8 cellular contexts compared by ENCODE assay signal in the genomic region with DNA sequence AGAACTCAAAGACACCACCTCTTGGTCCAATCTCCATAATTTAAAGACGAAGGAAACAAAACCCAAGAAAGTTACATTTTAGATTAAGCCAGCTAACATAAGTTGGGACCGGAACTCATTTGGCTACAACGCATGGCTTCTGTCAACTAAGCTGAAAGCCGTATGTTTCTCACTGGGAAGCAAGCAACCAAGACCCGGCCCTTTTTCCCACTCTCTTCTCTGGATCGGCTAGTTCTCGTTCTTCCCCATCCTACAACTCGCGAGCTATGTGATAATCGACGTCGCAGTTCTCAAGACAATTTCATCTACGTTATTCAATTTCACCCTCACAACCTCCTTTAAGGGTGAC. TPM values are rescaled to one million over a fixed set of nuclear protein-coding genes. Genes with fewer than 3 reads are reported as not detected.
DNase-seq lines count a peak whose midpoint lies in the region; TF ChIP-seq lines count a peak whose summit lies in the region.

No MANE protein-coding gene starts in this region.

- no peaks in the 10 kb centered on the region for H3K27me3 Mint-ChIP-seq in MCF 10A (ENCODE audit: insufficient read depth, unreplicated experiment)

- H3K36me3 ChIP-seq in KOPT-K1 (ENCODE audit: insufficient read depth, low read length) (peaks cover 42% of the 10 kb centered on the region), liver (ENCODE audit: control insufficient read depth in 4 of 4, insufficient read depth in 3 of 4, low read depth in 1 of 4, low read length in 3 of 4) (peaks cover 0 to 8% (median 5%) of the 10 kb centered on the region in 4 donors), urinary bladder (ENCODE audit: insufficient read depth) (no peaks in the 10 kb centered on the region)

- peaks cover 22% of the 10 kb centered on the region for H3K4me1 Mint-ChIP-seq in MCF 10A (ENCODE audit: insufficient read depth, unreplicated experiment)

- BruUV-seq in MCF 10A (replicated peaks; lab: Mats Ljungman, UMichigan), result no TSS peak

- no peaks in the 10 kb centered on the region for H3K27me3 ChIP-seq in liver (ENCODE audit: control insufficient read depth in 4 of 4, insufficient read depth in 4 of 4, low read length in 3 of 4)

- peaks cover 42% of the 10 kb centered on the region for H3K36me3 Mint-ChIP-seq in MCF 10A (ENCODE audit: insufficient read depth, unreplicated experiment)

- peak overlapping the region; percentile 100 for H3K4me3 Mint-ChIP-seq in MCF 10A (ENCODE audit: unreplicated experiment)

- H3K27ac ChIP-seq in KOPT-K1 (ENCODE audit: low read depth, low read length, poor library complexity, severe bottlenecking), result peak overlapping the region; percentile 94
- H3K27ac ChIP-seq in liver (ENCODE audit: low read depth in 1 of 2, low read length in 2 of 2), result peak overlapping the region; percentile 89 to 91
- H3K27ac ChIP-seq in urinary bladder (ENCODE audit: low read depth), result peak overlapping the region; percentile 39

- H3K4me3 ChIP-seq in liver (ENCODE audit: low read depth in 1 of 3, low read length in 3 of 3) (peak overlapping the region; percentile 67 to 84 (median 72)), urinary bladder (ENCODE audit: low read depth, low read length) (peak overlapping the region; percentile 89)

- H3K9ac ChIP-seq in liver (ENCODE audit: low read depth in 1 of 2, low read length in 2 of 2), result peak overlapping the region; percentile 86 to 94

- no peak for TF ChIP-seq RAD21 in liver (IDR thresholded peaks at IDR 0.05)

- WGBS in liver, result under 1% methylated on average over 13 of the region's 13 CpGs
- under 1% methylated on average over 13 of the region's 13 CpGs for WGBS in urinary bladder

- CTCF ChIA-PET in MCF 10A (lab: Yijun Ruan, JAX), result interaction anchor here (0.6 to 1.5 kb wide), 5 partner anchors 10 to 300 kb away, joined by 3 read pairs; no protein-coding TSS in a partner anchor

- DNase-seq in NCI-H1105 treated with DMSO at 0.1 percent for 48 hours (lab: John Stamatoyannopoulos, UW) (peak; percentile 16), NCI-H1105 (lab: John Stamatoyannopoulos, UW) (no peak), MCF 10A (ENCODE audit: unreplicated experiment) (peak; percentile 28), HuH-7 (ENCODE audit: low spot score) (no peak), NCI-H187 (lab: John Stamatoyannopoulos, UW) (no peak)

- TF ChIP-seq CTCF in MCF 10A (IDR thresholded peaks at IDR 0.05; ENCODE audit: unreplicated experiment), result no peak
- TF ChIP-seq CTCF in liver (IDR thresholded peaks at IDR 0.05; ENCODE audit: low read depth, low read length, missing input control), result no peak

- intact Hi-C loops in MCF 10A (cut with micrococcal nuclease), result loop anchor here (5.0 kb wide), 1 partner anchor 269 kb away; no protein-coding TSS in a partner anchor

- peaks cover 9 to 26% (median 14%) of the 10 kb centered on the region in 4 donors for H3K4me1 ChIP-seq in liver (ENCODE audit: control insufficient read depth in 4 of 4, insufficient read depth in 4 of 4, low read length in 3 of 4)
- H3K4me1 ChIP-seq in urinary bladder (ENCODE audit: insufficient read depth), result no peaks in the 10 kb centered on the region

- POLR2A ChIA-PET in MCF 10A (lab: Yijun Ruan, JAX), result interaction anchor here (0.6 to 8.3 kb wide), 24 partner anchors 8 to 1155 kb away, joined by 3 to 126 read pairs (median 10); a partner anchor contains a TSS

- H3K9me3 Mint-ChIP-seq in MCF 10A (ENCODE audit: unreplicated experiment), result no peaks in the 10 kb centered on the region

- peak overlapping the region; percentile 100 for H3K27ac Mint-ChIP-seq in MCF 10A (ENCODE audit: low read depth, unreplicated experiment)

- peaks cover 3% of the 10 kb centered on the region for H3K9me3 ChIP-seq in KOPT-K1 (ENCODE audit: insufficient read depth, low read length, poor library complexity, severe bottlenecking)
- no peaks in the 10 kb centered on the region for H3K9me3 ChIP-seq in liver (ENCODE audit: control insufficient read depth in 4 of 4, low read length in 3 of 4)

TF ChIP-seq in liver, 16 proteins besides CTCF, POLR2A, EP300 and RAD21:
- no peak for TF ChIP-seq RXRA (IDR thresholded peaks at IDR 0.05)

RNA-seq across cellular contexts. Expression of a gene that starts 0.6 kb away (rescaled TPM):
- 174 and 221 TPM in 2 replicates for total RNA-seq in MCF 10A (2022)
- 10 to 100 TPM; 67.5 to 78.2 TPM for total RNA-seq in liver
- 10 to 100 TPM; 47.0 to 48.5 TPM for polyA plus RNA-seq in liver
- total RNA-seq in urinary bladder, result 134 TPM
- 95.4 TPM for polyA plus RNA-seq in urinary bladder

RNA-seq across cellular contexts. Expression of a gene that starts 48.4 kb away (rescaled TPM):
- total RNA-seq in MCF 10A (2022), result 28.0 and 39.3 TPM in 2 replicates
- 10 to 100 TPM; 14.5 to 21.8 TPM for total RNA-seq in liver
- 10 to 100 TPM; 13.3 to 45.3 TPM for polyA plus RNA-seq in liver
- 55.3 TPM for total RNA-seq in urinary bladder
- polyA plus RNA-seq in urinary bladder, result 29.6 TPM

RNA-seq across cellular contexts. Expression of a gene that starts 53.7 kb away (rescaled TPM):
- total RNA-seq in MCF 10A (2022), result 34.1 and 40.8 TPM in 2 replicates
- 10 to 100 TPM in 1 of 2 donors, 1 to 10 TPM in 1; 6.1 to 12.5 TPM for total RNA-seq in liver
- 10 to 100 TPM; 12.5 to 36.3 TPM for polyA plus RNA-seq in liver
- 17.9 TPM for total RNA-seq in urinary bladder
- polyA plus RNA-seq in urinary bladder, result 17.2 TPM

RNA-seq across cellular contexts. Expression of a gene that starts 57.6 kb away (rescaled TPM):
- total RNA-seq in MCF 10A (2022) (4.9 and 6.3 TPM in 2 replicates), liver (1 to 10 TPM; 2.6 to 3.5 TPM), urinary bladder (13.5 TPM)
- polyA plus RNA-seq in liver (1 to 10 TPM; 1.4 to 3.5 TPM), urinary bladder (4.4 TPM)

Comparison
In these comparisons a context has a peak if more than half of its experiments do, and no peak if none do; other contexts are left out.
1. DNase-seq: peak in NCI-H1105 treated with DMSO at 0.1 percent for 48 hours (single experiment) and MCF 10A (single experiment); none in NCI-H1105 (single experiment), HuH-7 (single experiment) and NCI-H187 (0 of 2).
2. H3K27ac ChIP-seq: peak in every context shown above with its lines; median percentile 94 in KOPT-K1; 90 in liver; 39 in urinary bladder.